ENCODE assay signal across 1 cellular context in genomic region chr6:126103993-126104392, GRCh38.
A peak's percentile ranks its signal among the peaks of the same experiment; 100 is the strongest.
TF ChIP-seq lines count a peak whose summit lies in the region.

No MANE protein-coding gene starts in this region.

TF ChIP-seq in K562, 482 proteins besides CTCF, POLR2A, EP300 and RAD21 (continued from another document and continues in another):
- TF ChIP-seq ZNF407 (IDR thresholded peaks at IDR 0.05; ENCODE audit: low read depth) (no peak), NFYB (IDR thresholded peaks at IDR 0.05; ENCODE audit: extremely low read depth, insufficient read length) (no peak), WHSC1 (IDR thresholded peaks at IDR 0.05; ENCODE audit: low read length) (no peak), TEAD4 (IDR thresholded peaks at IDR 0.05; ENCODE audit: low read length) (peak; percentile 84), TEAD4 (CRISPR knock-in tag; IDR thresholded peaks at IDR 0.05; ENCODE audit: borderline replicate concordance) (no peak), MEIS2 (IDR thresholded peaks at IDR 0.05; ENCODE audit: partially characterized antibody) (no peak), HCFC1 (IDR thresholded peaks at IDR 0.05; ENCODE audit: low read depth, low read length) (no peak), HDAC3 (IDR thresholded peaks at IDR 0.05; ENCODE audit: borderline replicate concordance, partially characterized antibody) (peak; percentile 39), ETV1 (tag; conservative IDR thresholded peaks at IDR 0.05; ENCODE audit: low read depth) (no peak), ILK (tag; IDR thresholded peaks at IDR 0.05; ENCODE audit: borderline replicate concordance, low read depth) (no peak), ZNF274 (IDR thresholded peaks at IDR 0.05; ENCODE audit: borderline replicate concordance, low read depth, low read length) (no peak), ZEB2 (IDR thresholded peaks at IDR 0.05) (no peak), ZNF695 (CRISPR knock-in tag; IDR thresholded peaks at IDR 0.05) (no peak), ZFPM2 (CRISPR knock-in tag; IDR thresholded peaks at IDR 0.05) (no peak), OTX1 (CRISPR knock-in tag; IDR thresholded peaks at IDR 0.05) (no peak), NFIC (IDR thresholded peaks at IDR 0.05) (peak; percentile 40; the same call in 1 of the 2 replicates), POU5F1 (IDR thresholded peaks at IDR 0.05; ENCODE audit: borderline replicate concordance, low read depth, low read length, partially characterized antibody) (no peak), RBM14 (IDR thresholded peaks at IDR 0.05; ENCODE audit: borderline replicate concordance, insufficient read depth, low read depth, low read length) (no peak), U2AF2 (optimal IDR thresholded peaks at IDR 0.05; ENCODE audit: low read depth, low read length) (no peak), ZNF311 (CRISPR knock-in tag; IDR thresholded peaks at IDR 0.05) (no peak), MLX (CRISPR knock-in tag; conservative IDR thresholded peaks at IDR 0.05) (no peak), RBM25 (IDR thresholded peaks at IDR 0.05; ENCODE audit: low read depth, low read length, severe bottlenecking) (no peak), ZNF212 (CRISPR knock-in tag; IDR thresholded peaks at IDR 0.05) (no peak), PHB2 (IDR thresholded peaks at IDR 0.05; ENCODE audit: low read depth) (no peak), PCBP1 (IDR thresholded peaks at IDR 0.05; ENCODE audit: low read depth, low read length, poor library complexity, severe bottlenecking) (no peak), TAF9B (IDR thresholded peaks at IDR 0.05; ENCODE audit: partially characterized antibody) (no peak), NR2C1 (IDR thresholded peaks at IDR 0.05) (no peak), NR2C1 (tag; IDR thresholded peaks at IDR 0.05) (no peak), ZNF707 (CRISPR knock-in tag; conservative IDR thresholded peaks at IDR 0.05) (no peak), ZNF184 (CRISPR knock-in tag; IDR thresholded peaks at IDR 0.05) (no peak), HEY1 (CRISPR knock-in tag; IDR thresholded peaks at IDR 0.05; ENCODE audit: borderline replicate concordance) (no peak)
- TF ChIP-seq, protein P1, sequence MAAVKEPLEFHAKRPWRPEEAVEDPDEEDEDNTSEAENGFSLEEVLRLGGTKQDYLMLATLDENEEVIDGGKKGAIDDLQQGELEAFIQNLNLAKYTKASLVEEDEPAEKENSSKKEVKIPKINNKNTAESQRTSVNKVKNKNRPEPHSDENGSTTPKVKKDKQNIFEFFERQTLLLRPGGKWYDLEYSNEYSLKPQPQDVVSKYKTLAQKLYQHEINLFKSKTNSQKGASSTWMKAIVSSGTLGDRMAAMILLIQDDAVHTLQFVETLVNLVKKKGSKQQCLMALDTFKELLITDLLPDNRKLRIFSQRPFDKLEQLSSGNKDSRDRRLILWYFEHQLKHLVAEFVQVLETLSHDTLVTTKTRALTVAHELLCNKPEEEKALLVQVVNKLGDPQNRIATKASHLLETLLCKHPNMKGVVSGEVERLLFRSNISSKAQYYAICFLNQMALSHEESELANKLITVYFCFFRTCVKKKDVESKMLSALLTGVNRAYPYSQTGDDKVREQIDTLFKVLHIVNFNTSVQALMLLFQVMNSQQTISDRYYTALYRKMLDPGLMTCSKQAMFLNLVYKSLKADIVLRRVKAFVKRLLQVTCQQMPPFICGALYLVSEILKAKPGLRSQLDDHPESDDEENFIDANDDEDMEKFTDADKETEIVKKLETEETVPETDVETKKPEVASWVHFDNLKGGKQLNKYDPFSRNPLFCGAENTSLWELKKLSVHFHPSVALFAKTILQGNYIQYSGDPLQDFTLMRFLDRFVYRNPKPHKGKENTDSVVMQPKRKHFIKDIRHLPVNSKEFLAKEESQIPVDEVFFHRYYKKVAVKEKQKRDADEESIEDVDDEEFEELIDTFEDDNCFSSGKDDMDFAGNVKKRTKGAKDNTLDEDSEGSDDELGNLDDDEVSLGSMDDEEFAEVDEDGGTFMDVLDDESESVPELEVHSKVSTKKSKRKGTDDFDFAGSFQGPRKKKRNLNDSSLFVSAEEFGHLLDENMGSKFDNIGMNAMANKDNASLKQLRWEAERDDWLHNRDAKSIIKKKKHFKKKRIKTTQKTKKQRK (IDR thresholded peaks at IDR 0.05; ENCODE audit: borderline replicate concordance, low read depth, low read length) = no peak
- TF ChIP-seq, protein P2, sequence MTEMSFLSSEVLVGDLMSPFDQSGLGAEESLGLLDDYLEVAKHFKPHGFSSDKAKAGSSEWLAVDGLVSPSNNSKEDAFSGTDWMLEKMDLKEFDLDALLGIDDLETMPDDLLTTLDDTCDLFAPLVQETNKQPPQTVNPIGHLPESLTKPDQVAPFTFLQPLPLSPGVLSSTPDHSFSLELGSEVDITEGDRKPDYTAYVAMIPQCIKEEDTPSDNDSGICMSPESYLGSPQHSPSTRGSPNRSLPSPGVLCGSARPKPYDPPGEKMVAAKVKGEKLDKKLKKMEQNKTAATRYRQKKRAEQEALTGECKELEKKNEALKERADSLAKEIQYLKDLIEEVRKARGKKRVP (CRISPR knock-in tag; IDR thresholded peaks at IDR 0.05) = no peak
- TF ChIP-seq, protein P3, sequence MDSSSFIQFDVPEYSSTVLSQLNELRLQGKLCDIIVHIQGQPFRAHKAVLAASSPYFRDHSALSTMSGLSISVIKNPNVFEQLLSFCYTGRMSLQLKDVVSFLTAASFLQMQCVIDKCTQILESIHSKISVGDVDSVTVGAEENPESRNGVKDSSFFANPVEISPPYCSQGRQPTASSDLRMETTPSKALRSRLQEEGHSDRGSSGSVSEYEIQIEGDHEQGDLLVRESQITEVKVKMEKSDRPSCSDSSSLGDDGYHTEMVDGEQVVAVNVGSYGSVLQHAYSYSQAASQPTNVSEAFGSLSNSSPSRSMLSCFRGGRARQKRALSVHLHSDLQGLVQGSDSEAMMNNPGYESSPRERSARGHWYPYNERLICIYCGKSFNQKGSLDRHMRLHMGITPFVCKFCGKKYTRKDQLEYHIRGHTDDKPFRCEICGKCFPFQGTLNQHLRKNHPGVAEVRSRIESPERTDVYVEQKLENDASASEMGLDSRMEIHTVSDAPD (CRISPR knock-in tag; IDR thresholded peaks at IDR 0.05) = no peak
- TF ChIP-seq, protein P4, sequence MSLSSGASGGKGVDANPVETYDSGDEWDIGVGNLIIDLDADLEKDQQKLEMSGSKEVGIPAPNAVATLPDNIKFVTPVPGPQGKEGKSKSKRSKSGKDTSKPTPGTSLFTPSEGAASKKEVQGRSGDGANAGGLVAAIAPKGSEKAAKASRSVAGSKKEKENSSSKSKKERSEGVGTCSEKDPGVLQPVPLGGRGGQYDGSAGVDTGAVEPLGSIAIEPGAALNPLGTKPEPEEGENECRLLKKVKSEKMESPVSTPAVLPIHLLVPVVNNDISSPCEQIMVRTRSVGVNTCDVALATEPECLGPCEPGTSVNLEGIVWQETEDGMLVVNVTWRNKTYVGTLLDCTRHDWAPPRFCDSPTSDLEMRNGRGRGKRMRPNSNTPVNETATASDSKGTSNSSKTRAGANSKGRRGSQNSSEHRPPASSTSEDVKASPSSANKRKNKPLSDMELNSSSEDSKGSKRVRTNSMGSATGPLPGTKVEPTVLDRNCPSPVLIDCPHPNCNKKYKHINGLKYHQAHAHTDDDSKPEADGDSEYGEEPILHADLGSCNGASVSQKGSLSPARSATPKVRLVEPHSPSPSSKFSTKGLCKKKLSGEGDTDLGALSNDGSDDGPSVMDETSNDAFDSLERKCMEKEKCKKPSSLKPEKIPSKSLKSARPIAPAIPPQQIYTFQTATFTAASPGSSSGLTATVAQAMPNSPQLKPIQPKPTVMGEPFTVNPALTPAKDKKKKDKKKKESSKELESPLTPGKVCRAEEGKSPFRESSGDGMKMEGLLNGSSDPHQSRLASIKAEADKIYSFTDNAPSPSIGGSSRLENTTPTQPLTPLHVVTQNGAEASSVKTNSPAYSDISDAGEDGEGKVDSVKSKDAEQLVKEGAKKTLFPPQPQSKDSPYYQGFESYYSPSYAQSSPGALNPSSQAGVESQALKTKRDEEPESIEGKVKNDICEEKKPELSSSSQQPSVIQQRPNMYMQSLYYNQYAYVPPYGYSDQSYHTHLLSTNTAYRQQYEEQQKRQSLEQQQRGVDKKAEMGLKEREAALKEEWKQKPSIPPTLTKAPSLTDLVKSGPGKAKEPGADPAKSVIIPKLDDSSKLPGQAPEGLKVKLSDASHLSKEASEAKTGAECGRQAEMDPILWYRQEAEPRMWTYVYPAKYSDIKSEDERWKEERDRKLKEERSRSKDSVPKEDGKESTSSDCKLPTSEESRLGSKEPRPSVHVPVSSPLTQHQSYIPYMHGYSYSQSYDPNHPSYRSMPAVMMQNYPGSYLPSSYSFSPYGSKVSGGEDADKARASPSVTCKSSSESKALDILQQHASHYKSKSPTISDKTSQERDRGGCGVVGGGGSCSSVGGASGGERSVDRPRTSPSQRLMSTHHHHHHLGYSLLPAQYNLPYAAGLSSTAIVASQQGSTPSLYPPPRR (CRISPR knock-in tag; IDR thresholded peaks at IDR 0.05; ENCODE audit: borderline replicate concordance) = no peak
- TF ChIP-seq, protein P5, sequence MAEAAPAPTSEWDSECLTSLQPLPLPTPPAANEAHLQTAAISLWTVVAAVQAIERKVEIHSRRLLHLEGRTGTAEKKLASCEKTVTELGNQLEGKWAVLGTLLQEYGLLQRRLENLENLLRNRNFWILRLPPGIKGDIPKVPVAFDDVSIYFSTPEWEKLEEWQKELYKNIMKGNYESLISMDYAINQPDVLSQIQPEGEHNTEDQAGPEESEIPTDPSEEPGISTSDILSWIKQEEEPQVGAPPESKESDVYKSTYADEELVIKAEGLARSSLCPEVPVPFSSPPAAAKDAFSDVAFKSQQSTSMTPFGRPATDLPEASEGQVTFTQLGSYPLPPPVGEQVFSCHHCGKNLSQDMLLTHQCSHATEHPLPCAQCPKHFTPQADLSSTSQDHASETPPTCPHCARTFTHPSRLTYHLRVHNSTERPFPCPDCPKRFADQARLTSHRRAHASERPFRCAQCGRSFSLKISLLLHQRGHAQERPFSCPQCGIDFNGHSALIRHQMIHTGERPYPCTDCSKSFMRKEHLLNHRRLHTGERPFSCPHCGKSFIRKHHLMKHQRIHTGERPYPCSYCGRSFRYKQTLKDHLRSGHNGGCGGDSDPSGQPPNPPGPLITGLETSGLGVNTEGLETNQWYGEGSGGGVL (CRISPR knock-in tag; IDR thresholded peaks at IDR 0.05) = no peak
